ENCODE assay signal across 8 cellular contexts in genomic region chr19:3710265-3710812, GRCh38. TPM values are rescaled to one million over a fixed set of nuclear protein-coding genes. Genes with fewer than 3 reads are reported as not detected.
A peak's percentile ranks its signal among the peaks of the same experiment; 100 is the strongest.
DNase-seq lines count a peak whose midpoint lies in the region; ATAC-seq and TF ChIP-seq lines count a peak whose summit lies in the region.

No MANE protein-coding gene starts in this region.

- no peaks in the 10 kb centered on the region for H3K4me1 ChIP-seq in endodermal cell (ENCODE audit: control insufficient read depth, insufficient read depth, low read length)

- WGBS in endodermal cell (ENCODE audit: insufficient coverage in 1 of 2, insufficient read length in 1 of 2), 2 experiments, result 77 to 79% methylated on average over 15 to 20 of the region's 20 CpGs

- H3K27ac ChIP-seq in endodermal cell (ENCODE audit: low read depth, low read length), result no peak overlapping the region

- no peaks in the 10 kb centered on the region for H3K27me3 ChIP-seq in endodermal cell (ENCODE audit: control insufficient read depth, insufficient read depth, low read length, poor library complexity, severe bottlenecking)

- peaks cover 3% of the 10 kb centered on the region for H3K4me1 Mint-ChIP-seq in endodermal cell

- ATAC-seq in omental fat pad (ENCODE audit: low FRiP score) (peak; percentile 56), GM21737 (IDR thresholded peaks at IDR 0.05; ENCODE audit: unreplicated experiment) (no peak), HG03521 (IDR thresholded peaks at IDR 0.05; ENCODE audit: unreplicated experiment) (no peak), HG03025 (IDR thresholded peaks at IDR 0.05; ENCODE audit: low FRiP score, unreplicated experiment) (no peak)

- no peak overlapping the region for H3K4me3 Mint-ChIP-seq in endodermal cell

- H3K27ac Mint-ChIP-seq in endodermal cell, result peak overlapping the region; percentile 28

- TF ChIP-seq CTCF in endodermal cell (conservative IDR thresholded peaks at IDR 0.05), result no peak
- TF ChIP-seq CTCF in omental fat pad (IDR thresholded peaks at IDR 0.05), result no peak

- DNase-seq in EL (peak; percentile 34), NCI-H510A (lab: John Stamatoyannopoulos, UW) (peak; percentile 78), endodermal cell (peak; percentile 70), omental fat pad (ENCODE audit: low spot score) (peak; percentile 44), dedifferentiated amniotic fluid mesenchymal stem cell (ENCODE audit: extremely low spot score) (no peak)

- H3K27me3 Mint-ChIP-seq in endodermal cell (ENCODE audit: insufficient read depth), result peaks cover 2% of the 10 kb centered on the region

- H3K36me3 ChIP-seq in endodermal cell (ENCODE audit: control insufficient read depth, insufficient read depth, low read length), result no peaks in the 10 kb centered on the region

- H3K9me3 Mint-ChIP-seq in endodermal cell, result no peaks in the 10 kb centered on the region

- no peaks in the 10 kb centered on the region for H3K36me3 Mint-ChIP-seq in endodermal cell (ENCODE audit: low read depth)

- no peaks in the 10 kb centered on the region for H3K9me3 ChIP-seq in endodermal cell (ENCODE audit: control insufficient read depth, low read length)

- H3K4me3 ChIP-seq in endodermal cell (ENCODE audit: low read length), result no peak overlapping the region

- no peak overlapping the region for H3K9ac ChIP-seq in endodermal cell (ENCODE audit: extremely low read depth, low read length, poor library complexity, severe bottlenecking)

RNA-seq across cellular contexts. Expression of gene TJP3, which starts 2.2 kb away (rescaled TPM):
- total RNA-seq in endodermal cell (10 to 100 TPM; 15.7 to 25.9 TPM), omental fat pad (1 to 10 TPM in 1 of 4 donors, under 1 TPM in 2, not detected in 1; 0.60 to 1.2 (median 0.88) TPM)
- 6.2 TPM for polyA plus RNA-seq in endodermal cell (2013, experiment 1 of 2)
- 3.4 TPM for polyA plus RNA-seq in endodermal cell (2013, experiment 2 of 2)

RNA-seq across cellular contexts. Expression of gene PIP5K1C, which starts 10.1 kb away (rescaled TPM):
- 10 to 100 TPM; 43.5 to 51.5 TPM for total RNA-seq in endodermal cell
- polyA plus RNA-seq in endodermal cell (2013, experiment 1 of 2), result 25.0 TPM
- polyA plus RNA-seq in endodermal cell (2013, experiment 2 of 2), result 23.0 TPM
- 10 to 100 TPM; 16.1 to 21.1 (median 17.4) TPM for total RNA-seq in omental fat pad

RNA-seq across cellular contexts. Expression of gene APBA3, which starts 51.2 kb away (rescaled TPM):
- total RNA-seq in endodermal cell, result 10 to 100 TPM; 27.5 to 42.2 TPM
- 23.5 TPM for polyA plus RNA-seq in endodermal cell (2013, experiment 1 of 2)
- 22.8 TPM for polyA plus RNA-seq in endodermal cell (2013, experiment 2 of 2)
- 10 to 100 TPM; 13.5 to 24.1 (median 18.7) TPM for total RNA-seq in omental fat pad

RNA-seq across cellular contexts. Expression of gene MRPL54, which starts 52.1 kb away (rescaled TPM):
- total RNA-seq in endodermal cell (10 to 100 TPM; 38.1 to 38.9 TPM), omental fat pad (10 to 100 TPM; 52.4 to 76.3 (median 68.0) TPM)
- polyA plus RNA-seq in endodermal cell (2013, experiment 1 of 2), result 41.9 TPM
- polyA plus RNA-seq in endodermal cell (2013, experiment 2 of 2), result 32.2 TPM

Comparison
In these comparisons a context has a peak if more than half of its experiments do, and no peak if none do; other contexts are left out.
1. RNA of gene TJP3, which starts 2.2 kb away (total RNA-seq): 15.7 to 25.9 TPM in endodermal cell; 0.60 to 1.2 TPM in omental fat pad; every median in the first group is over 4 times any median in the second.